9 cellular contexts compared by ENCODE assay signal in genomic region chr5:4879693-4880303, GRCh38.
DNase-seq lines count a peak whose midpoint lies in the region; ATAC-seq, FAIRE-seq and TF ChIP-seq lines count a peak whose summit lies in the region.
"Had no signal": no experiment of that assay in that cellular context is flagged by ENCODE, and none has a peak within 500 bp of the region (broad histone marks: within the 10 kb centered on the region; RNA-seq: fewer than 3 reads in every experiment).

No MANE protein-coding gene starts in this region.

- H3K4me1 ChIP-seq in SJCRH30: no peaks in the 10 kb centered on the region

- peak; percentile 27 for DNase-seq in NCI-H146 (lab: John Stamatoyannopoulos, UW)
- DNase-seq in NCI-H146 treated with DMSO at 0.1 percent for 48 hours (lab: John Stamatoyannopoulos, UW; ENCODE audit: unreplicated experiment): no peak
- DNase-seq in LHCN-M2 (ENCODE audit: low read depth): peak; percentile 39
- DNase-seq in SJCRH30: peak; percentile 24 to 65
- DNase-seq in bronchial epithelial cell (ENCODE audit: low read depth): peak; percentile 50
- peak; percentile 76 for DNase-seq in kidney tubule cell (ENCODE audit: low spot score)
- DNase-seq in stimulated activated CD4-positive, alpha-beta T cell treated with anti-CD3 and anti-CD28 coated beads, Interleukin-4, amount 100 ng/mL, for 48 hours (ENCODE audit: low read depth in 2 of 2): peak; percentile 30 to 52

- TF ChIP-seq CTCF in bronchial epithelial cell (IDR thresholded peaks at IDR 0.05; ENCODE audit: insufficient read depth, low read length, severe bottlenecking): peak; percentile 89

- H3K27ac ChIP-seq in SJCRH30: no peak overlapping the region
- H3K27ac ChIP-seq: BLaER1 had no signal

- H3K4me3 ChIP-seq in SJCRH30 (no peak overlapping the region), bronchial epithelial cell (ENCODE audit: low read depth, low read length) (no peak overlapping the region)
- H3K4me3 ChIP-seq: BLaER1 had no signal

- peak; percentile 57 for ATAC-seq in GM21737 (IDR thresholded peaks at IDR 0.05; ENCODE audit: unreplicated experiment)

- H3K9me3 ChIP-seq in SJCRH30 (replicated peaks): no peaks in the 10 kb centered on the region
- H3K9me3 ChIP-seq: BLaER1 had no signal

- H3K36me3 ChIP-seq in SJCRH30: no peaks in the 10 kb centered on the region
- no peaks in the 10 kb centered on the region for H3K36me3 ChIP-seq in bronchial epithelial cell (ENCODE audit: control insufficient read depth, insufficient read depth, low read length)
- H3K36me3 ChIP-seq: BLaER1 had no signal

- FAIRE-seq in bronchial epithelial cell (lab: Jason Lieb, UNC): no peak

- no peaks in the 10 kb centered on the region for H3K27me3 ChIP-seq in SJCRH30
- H3K27me3 ChIP-seq in bronchial epithelial cell (ENCODE audit: control insufficient read depth, insufficient read depth, low read length): no peaks in the 10 kb centered on the region
- H3K27me3 ChIP-seq: BLaER1 had no signal
